Comparison of ENCODE assay signal across 8 cellular contexts in the genomic region with DNA sequence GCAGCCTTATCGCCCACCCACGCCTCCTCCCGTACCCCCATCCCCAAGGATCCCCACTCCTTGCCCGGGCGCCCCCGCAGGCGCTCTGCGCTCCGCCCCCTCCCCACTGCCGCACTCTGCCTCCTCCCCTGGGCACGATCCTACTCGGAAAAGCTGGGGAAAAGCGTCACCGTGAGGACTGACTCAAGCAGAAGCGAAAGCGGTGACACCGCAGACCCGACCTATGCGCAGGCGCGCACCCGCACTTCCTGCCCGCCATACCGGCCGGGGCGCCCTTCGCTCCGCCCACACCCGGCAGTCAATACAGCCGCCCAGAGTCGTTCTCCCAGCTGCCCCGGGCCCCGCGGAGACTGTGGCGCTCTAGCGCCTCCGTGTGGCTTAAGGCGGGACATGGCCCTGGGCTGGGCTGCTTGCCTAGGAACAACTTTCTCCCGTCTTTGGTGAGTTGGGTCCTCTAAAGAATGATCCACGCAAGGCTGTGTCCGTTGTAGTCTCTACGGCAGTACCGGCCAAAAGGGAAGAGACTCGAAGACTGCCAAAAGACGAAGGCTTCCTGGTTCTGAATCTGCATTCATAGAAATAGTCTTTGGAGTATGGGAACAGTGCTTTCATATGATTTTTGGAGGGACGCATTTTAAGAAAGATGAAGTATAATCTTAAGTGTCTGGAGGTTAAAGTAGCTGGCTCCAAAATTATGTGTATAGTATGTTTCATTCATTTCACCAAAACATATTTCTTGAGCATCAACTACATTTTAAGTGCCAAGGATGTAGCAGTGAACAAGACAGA. TPM values are rescaled to one million over a fixed set of nuclear protein-coding genes. Genes with fewer than 3 reads are reported as not detected.
A peak's percentile ranks its signal among the peaks of the same experiment; 100 is the strongest.
DNase-seq lines count a peak whose midpoint lies in the region; ATAC-seq and TF ChIP-seq lines count a peak whose summit lies in the region.

A gene (minus strand): TSS at position 207 of the 789 bp plus-strand sequence. CDS start 7,432 bp downstream, outside the sequence.

- intact Hi-C loops in ovary (cut with DNase I) (loop anchor here in 1 of 4 donors (2.0 kb wide), 1 partner anchor 40 kb away; no protein-coding TSS in a partner anchor), tibial artery (cut with DNase I; ENCODE audit: low total_unique reads) (loop anchor here (5.0 kb wide), 2 partner anchors 34 to 36 kb away; no protein-coding TSS in a partner anchor)

- no peaks in the 10 kb centered on the region for H3K9me3 Mint-ChIP-seq in activated naive CD8-positive, alpha-beta T cell treated with anti-CD3 and anti-CD28 coated beads for 36 hours
- H3K9me3 Mint-ChIP-seq in glutamatergic neuron (ENCODE audit: unreplicated experiment): peaks cover 3% of the 10 kb centered on the region

- no peaks in the 10 kb centered on the region for H3K27me3 ChIP-seq in ovary
- no peaks in the 10 kb centered on the region for H3K27me3 ChIP-seq in tibial artery

- no peaks in the 10 kb centered on the region for H3K36me3 Mint-ChIP-seq in activated naive CD8-positive, alpha-beta T cell treated with anti-CD3 and anti-CD28 coated beads for 36 hours
- no peaks in the 10 kb centered on the region for H3K36me3 Mint-ChIP-seq in glutamatergic neuron (ENCODE audit: unreplicated experiment)

- no peaks in the 10 kb centered on the region for H3K27me3 Mint-ChIP-seq in activated naive CD8-positive, alpha-beta T cell treated with anti-CD3 and anti-CD28 coated beads for 36 hours
- H3K27me3 Mint-ChIP-seq in glutamatergic neuron (ENCODE audit: unreplicated experiment): peaks cover 2% of the 10 kb centered on the region

- H3K4me3 Mint-ChIP-seq in activated naive CD8-positive, alpha-beta T cell treated with anti-CD3 and anti-CD28 coated beads for 36 hours: peak within 1 kb of the TSS; percentile 87
- peak within 1 kb of the TSS; percentile 88 for H3K4me3 Mint-ChIP-seq in glutamatergic neuron (ENCODE audit: unreplicated experiment)

- 0 to 1% (median 1%) methylated on average over 44 to 46 of the region's 46 CpGs for WGBS in ovary, 3 donors

- DNase-seq in NCI-H1092 treated with DMSO at 0.1 percent for 48 hours (lab: John Stamatoyannopoulos, UW): peak; percentile 95
- DNase-seq in SKM-1 treated with dmso at 0.1 percent for 144 hours (lab: John Stamatoyannopoulos, UW; ENCODE audit: unreplicated experiment): peak; percentile 95
- peak; percentile 98 for DNase-seq in activated naive CD8-positive, alpha-beta T cell treated with anti-CD3 and anti-CD28 coated beads for 36 hours
- peak; percentile 98 for DNase-seq in glutamatergic neuron
- peak; percentile 97 to 99 (median 97) for DNase-seq in ovary
- peak; percentile 96 to 99 for DNase-seq in tibial artery

- peaks cover 26% of the 10 kb centered on the region for H3K4me1 Mint-ChIP-seq in activated naive CD8-positive, alpha-beta T cell treated with anti-CD3 and anti-CD28 coated beads for 36 hours
- H3K4me1 Mint-ChIP-seq in glutamatergic neuron (ENCODE audit: low read depth, unreplicated experiment): peaks cover 29% of the 10 kb centered on the region

- H3K27ac ChIP-seq in ovary (peak within 1 kb of the TSS; percentile 98 to 100), tibial artery (peak within 1 kb of the TSS; percentile 99 to 100)

- no peaks in the 10 kb centered on the region for H3K36me3 ChIP-seq in ovary
- H3K36me3 ChIP-seq in tibial artery: no peaks in the 10 kb centered on the region

- H3K4me1 ChIP-seq in ovary (ENCODE audit: insufficient read depth) (peaks cover 6% of the 10 kb centered on the region), tibial artery (peaks cover 0 to 12% (median 3%) of the 10 kb centered on the region in 4 donors)

- no peaks in the 10 kb centered on the region for H3K9me3 ChIP-seq in ovary
- H3K9me3 ChIP-seq in tibial artery: no peaks in the 10 kb centered on the region

- no peak for TF ChIP-seq EP300 in ovary (IDR thresholded peaks at IDR 0.05)

- TF ChIP-seq CTCF in glutamatergic neuron (IDR thresholded peaks at IDR 0.05; ENCODE audit: partially characterized antibody, unreplicated experiment): peak; percentile 91
- peak; percentile 96 to 98 (median 98) for TF ChIP-seq CTCF in ovary (IDR thresholded peaks at IDR 0.05)
- peak; percentile 96 to 98 for TF ChIP-seq CTCF in tibial artery (IDR thresholded peaks at IDR 0.05)

- H3K4me3 ChIP-seq in ovary (peak within 1 kb of the TSS; percentile 73), tibial artery (peak within 1 kb of the TSS; percentile 77 to 95)

- TF ChIP-seq POLR2A in GM10847 (IDR thresholded peaks at IDR 0.05; ENCODE audit: extremely low read depth, insufficient read length) (peak; percentile 48), ovary (IDR thresholded peaks at IDR 0.05) (peak; percentile 89)

- ATAC-seq in HG02610 (IDR thresholded peaks at IDR 0.05; ENCODE audit: unreplicated experiment): peak; percentile 96

- H3K27ac Mint-ChIP-seq in activated naive CD8-positive, alpha-beta T cell treated with anti-CD3 and anti-CD28 coated beads for 36 hours: peak within 1 kb of the TSS; percentile 95
- H3K27ac Mint-ChIP-seq in glutamatergic neuron (ENCODE audit: unreplicated experiment): peak within 1 kb of the TSS; percentile 77

RNA-seq across cellular contexts. Expression of the gene that starts here (rescaled TPM):
- total RNA-seq in activated naive CD8-positive, alpha-beta T cell treated with anti-CD3 and anti-CD28 coated beads for 36 hours: 10 to 100 TPM; 13.1 to 13.8 TPM
- total RNA-seq in glutamatergic neuron (ENCODE audit: unreplicated experiment) (5.9 TPM), ovary (10 to 100 TPM; 29.8 to 51.5 (median 36.2) TPM)
- 10 to 100 TPM in 1 of 2 donors, 1 to 10 TPM in 1; 8.1 to 24.4 TPM for polyA plus RNA-seq in ovary

Comparison
In these comparisons a context has a peak if more than half of its experiments do, and no peak if none do; other contexts are left out.
1. Peak in every context shown above with its lines: DNase-seq, ATAC-seq, H3K4me3 ChIP-seq and H3K27ac ChIP-seq.